In genomic region chr1:4671828-4672227, GRCh38 we compare ENCODE assay signal across 38 cellular contexts. TPM values are rescaled to one million over a fixed set of nuclear protein-coding genes. Genes with fewer than 3 reads are reported as not detected.
"Had no signal": no experiment of that assay in that cellular context is flagged by ENCODE, and none has a peak within 500 bp of the region (broad histone marks: within the 10 kb centered on the region; RNA-seq: fewer than 3 reads in every experiment).

No MANE protein-coding gene starts in this region.

- H3K4me3 ChIP-seq: MG63 had no signal

- H3K9me3 ChIP-seq: MG63 had no signal

- H3K36me3 ChIP-seq: MG63 had no signal

- H3K27me3 ChIP-seq: MG63 had no signal

- DNase-seq: Karpas-422, Kasumi-1, MG63, MM.1S, MV-4-11, NCI-H1048, NCI-H1092, NCI-H1092 treated with DMSO at 0.1 percent for 48 hours, NCI-H1105, NCI-H1105 treated with DMSO at 0.1 percent for 48 hours, NCI-H1417, NCI-H1417 treated with DMSO at 0.1 percent for 48 hours, NCI-H1436, NCI-H1436 treated with DMSO at 0.1 percent for 48 hours, NCI-H146, NCI-H1694, NCI-H1694 treated with DMSO at 0.1 percent for 48 hours, NCI-H187, NCI-H187 treated with DMSO at 0.1 percent for 48 hours, NCI-H1930, NCI-H2029, NCI-H2029 treated with DMSO at 0.1 percent for 48 hours, NCI-H2081, NCI-H2081 treated with DMSO at 0.1 percent for 48 hours, NCI-H2107, NCI-H2171, NCI-H2171 treated with DMSO at 0.1 percent for 48 hours, NCI-H2227 treated with DMSO at 0.1 percent for 48 hours, NCI-H226, NCI-H345, NCI-H446, NCI-H446 treated with DMSO at 0.1 percent for 48 hours, NCI-H510A, NCI-H510A treated with DMSO at 0.1 percent for 48 hours had no signal

RNA-seq across cellular contexts. Expression of gene AJAP1, which starts 17.4 kb away (rescaled TPM):
- total RNA-seq: LHCN-M2, M059J, MCF 10A, NCI-H460 had no signal
